ENCODE assay signal across 15 cellular contexts in the genomic region with DNA sequence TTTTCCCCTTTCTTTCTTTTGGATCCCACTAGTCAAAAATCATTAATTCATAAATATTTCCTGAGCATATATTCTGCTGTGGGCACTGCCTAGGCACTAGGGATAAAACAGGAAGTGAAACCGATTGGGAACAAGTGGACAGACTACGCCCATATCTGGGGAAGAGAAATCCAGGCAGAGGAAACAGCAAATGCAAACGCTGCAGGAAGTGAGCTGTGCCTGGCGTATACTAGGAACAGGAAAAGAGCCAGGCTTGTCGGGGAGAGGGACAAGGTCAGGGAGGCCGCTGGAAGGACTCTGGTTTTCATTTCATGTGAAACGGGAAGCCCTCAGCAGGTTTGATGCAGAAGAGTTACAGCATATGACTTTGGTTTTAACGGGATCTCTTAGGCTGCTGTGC.
DNase-seq lines count a peak whose midpoint lies in the region; ATAC-seq, FAIRE-seq and TF ChIP-seq lines count a peak whose summit lies in the region.
"Had no signal": no experiment of that assay in that cellular context is flagged by ENCODE, and none has a peak within 500 bp of the region (broad histone marks: within the 10 kb centered on the region; RNA-seq: fewer than 3 reads in every experiment).

No MANE protein-coding gene starts in this region.

- DNase-seq in SK-N-SH (peak; percentile 13), endothelial cell of umbilical vein (ENCODE audit: low read depth, low spot score) (no peak), mesothelial cell of epicardium (ENCODE audit: low spot score in 2 of 2, unreplicated experiment in 2 of 2) (no peak), inferior parietal cortex (ENCODE audit: extremely low spot score) (no peak), NCI-H1048 (lab: John Stamatoyannopoulos, UW) (no peak), AG08396 (ENCODE audit: low spot score) (no peak)
- no peak for DNase-seq in stimulated activated naive CD4-positive, alpha-beta T cell treated with Interleukin-2 at 50 U/mL for 16 hours (lab: John Stamatoyannopoulos, UW)
- DNase-seq: activated CD4-positive, alpha-beta T cell treated with anti-CD3 and anti-CD28 coated beads, Interleukin-2, amount 50 U/mL, for 4 hours; naive B cell; NCI-H187; SW 1271 had no signal

- H3K4me1 ChIP-seq in SK-N-SH (ENCODE audit: control insufficient read depth in 1 of 2, insufficient read depth in 2 of 2, low read depth in 1 of 2, low read length in 1 of 2) (peaks cover 0 to 13% of the 10 kb centered on the region in 2 experiments; a peak in 2 of 4 replicates), endothelial cell of umbilical vein (ENCODE audit: control insufficient read depth, extremely low read depth, insufficient read depth, low read length) (no peaks in the 10 kb centered on the region)
- H3K4me1 ChIP-seq: A549 had no signal

- H4K20me1 ChIP-seq in SK-N-SH (ENCODE audit: insufficient read depth) (no peaks in the 10 kb centered on the region), endothelial cell of umbilical vein (replicated peaks; ENCODE audit: control insufficient read depth, extremely low read depth, insufficient read depth, low read length) (no peaks in the 10 kb centered on the region)

- H3K4me2 ChIP-seq in SK-N-SH (no peak overlapping the region), endothelial cell of umbilical vein (ENCODE audit: insufficient read depth, low read length) (no peak overlapping the region)
- H3K4me2 ChIP-seq: A549 had no signal

- peaks cover 48% of the 10 kb centered on the region for H3K4me1 Mint-ChIP-seq in mesothelial cell of epicardium
- H3K4me1 Mint-ChIP-seq: naive B cell had no signal

- CTCF ChIA-PET in SK-N-SH (lab: Yijun Ruan, JAX) (no interaction called here), endothelial cell of umbilical vein (lab: Charles Lee) (interaction anchor here (0.8 kb wide), 1 partner anchor 308 kb away, joined by 3 read pairs; no protein-coding TSS in a partner anchor)

- no peak overlapping the region for H3K4me3 Mint-ChIP-seq in mesothelial cell of epicardium
- H3K4me3 Mint-ChIP-seq: naive B cell had no signal

- no peaks in the 10 kb centered on the region for H3K27me3 ChIP-seq in SK-N-SH (ENCODE audit: insufficient read depth)
- H3K27me3 ChIP-seq in endothelial cell of umbilical vein (ENCODE audit: control insufficient read depth in 2 of 2, insufficient read depth in 2 of 2, low read length in 2 of 2), result no peaks in the 10 kb centered on the region

- dilution Hi-C loops in endothelial cell of umbilical vein (cut with MboI; ENCODE audit: extremely low pct_ligation_motif_present, low sequenced_read_pairs), result no loop called here

- TF ChIP-seq EP300 in SK-N-SH (IDR thresholded peaks at IDR 0.05; ENCODE audit: borderline replicate concordance in 1 of 2, low read depth in 1 of 2, low read length in 1 of 2), result no peak

- no TSS peak for BruUV-seq in endothelial cell of umbilical vein (replicated peaks; lab: Mats Ljungman, UMichigan)

- TF ChIP-seq CTCF in SK-N-SH (IDR thresholded peaks at IDR 0.05), result no peak
- TF ChIP-seq CTCF in endothelial cell of umbilical vein (IDR thresholded peaks at IDR 0.05; ENCODE audit: extremely low read depth in 1 of 2, insufficient read depth in 1 of 2, low read depth in 1 of 2, low read length in 2 of 2), result no peak
- TF ChIP-seq CTCF in mesothelial cell of epicardium (IDR thresholded peaks at IDR 0.05; ENCODE audit: unreplicated experiment), result no peak

- no peak overlapping the region for H3K27ac ChIP-seq in SK-N-SH (ENCODE audit: low read depth in 2 of 2, low read length in 1 of 2)
- no peak overlapping the region for H3K27ac ChIP-seq in endothelial cell of umbilical vein (ENCODE audit: insufficient read depth, low read depth, low read length)
- H3K27ac ChIP-seq: A549 had no signal

- intact Hi-C loops in endothelial cell of umbilical vein (cut with micrococcal nuclease), result no loop called here

- H3K27me3 Mint-ChIP-seq in mesothelial cell of epicardium (ENCODE audit: low read depth), result no peaks in the 10 kb centered on the region

- ATAC-seq in SK-N-SH treated with all-trans-retinoic acid at 6 μM for 48 hours, result no peak
- ATAC-seq: A549, HCT116 had no signal

- TF ChIP-seq RAD21 in SK-N-SH (IDR thresholded peaks at IDR 0.05; ENCODE audit: low read length), result no peak

- H3F3A ChIP-seq in SK-N-SH (replicated peaks; ENCODE audit: insufficient read depth), result no peaks in the 10 kb centered on the region

- no peak for FAIRE-seq in endothelial cell of umbilical vein (lab: Jason Lieb, UNC)
- FAIRE-seq: A549 had no signal

- H3K36me3 ChIP-seq in SK-N-SH (replicated peaks in 1 of 2; ENCODE audit: control insufficient read depth in 1 of 2, insufficient read depth in 2 of 2, low read length in 1 of 2), result no peaks in the 10 kb centered on the region
- H3K36me3 ChIP-seq in endothelial cell of umbilical vein (ENCODE audit: control insufficient read depth in 2 of 2, extremely low read depth in 1 of 2, insufficient read depth in 2 of 2, low read length in 2 of 2), result no peaks in the 10 kb centered on the region

- H3K9me3 ChIP-seq in SK-N-SH (no peaks in the 10 kb centered on the region), endothelial cell of umbilical vein (replicated peaks; ENCODE audit: control insufficient read depth, insufficient read depth, low read length) (no peaks in the 10 kb centered on the region)
- H3K9me3 ChIP-seq: A549 had no signal

- no peaks in the 10 kb centered on the region for H3K79me2 ChIP-seq in SK-N-SH (ENCODE audit: insufficient read depth)
- no peaks in the 10 kb centered on the region for H3K79me2 ChIP-seq in endothelial cell of umbilical vein (ENCODE audit: control insufficient read depth, insufficient read depth, low read length)

- H3K4me3 ChIP-seq in SK-N-SH (ENCODE audit: low read depth in 2 of 2, low read length in 1 of 2), result no peak overlapping the region
- H3K4me3 ChIP-seq in endothelial cell of umbilical vein (replicated peaks in 1 of 3; ENCODE audit: insufficient read depth in 1 of 3, low read depth in 1 of 3, low read length in 3 of 3), result no peak overlapping the region
- H3K4me3 ChIP-seq: A549, skin epidermis had no signal

- H3K36me3 Mint-ChIP-seq in mesothelial cell of epicardium, result peaks cover 11% of the 10 kb centered on the region
- H3K36me3 Mint-ChIP-seq: naive B cell had no signal

- H3K9me2 ChIP-seq in SK-N-SH, result no peaks in the 10 kb centered on the region

- peaks cover 11% of the 10 kb centered on the region for H3K9me3 Mint-ChIP-seq in mesothelial cell of epicardium

- H2AFZ ChIP-seq in SK-N-SH (ENCODE audit: low read depth), result no peak overlapping the region
- peak overlapping the region; percentile 57 for H2AFZ ChIP-seq in endothelial cell of umbilical vein (ENCODE audit: low read depth, low read length)

- no peak for TF ChIP-seq POLR2A in endothelial cell of umbilical vein (IDR thresholded peaks at IDR 0.05; ENCODE audit: low read depth, low read length)

- no peak overlapping the region for H3K9ac ChIP-seq in SK-N-SH
- H3K9ac ChIP-seq in endothelial cell of umbilical vein (replicated peaks; ENCODE audit: extremely low read depth, insufficient read depth, low read length), result no peak overlapping the region

- POLR2A ChIA-PET in SK-N-SH (lab: Yijun Ruan, JAX), result no interaction called here
- POLR2A ChIA-PET in endothelial cell of umbilical vein (lab: Charles Lee), result no interaction called here

- WGBS in SK-N-SH (ENCODE audit: low lambda C conversion rate), result 40% methylated on average over 8 of the region's 8 CpGs

- H3K27ac Mint-ChIP-seq in mesothelial cell of epicardium, result peak overlapping the region; percentile 49
- H3K27ac Mint-ChIP-seq: naive B cell had no signal

- H3K9me1 ChIP-seq in endothelial cell of umbilical vein (replicated peaks; ENCODE audit: control insufficient read depth, extremely low read depth, insufficient read depth, low read length), result no peaks in the 10 kb centered on the region

TF ChIP-seq in SK-N-SH treated with all-trans-retinoic acid at 6 μM for 48 hours, 23 proteins besides CTCF, POLR2A, EP300 and RAD21 (continues in another document):
- no peak for TF ChIP-seq ZFP3 (CRISPR knock-in tag; IDR thresholded peaks at IDR 0.05)
- TF ChIP-seq TCF4 (CRISPR knock-in tag; IDR thresholded peaks at IDR 0.05; ENCODE audit: borderline replicate concordance), result no peak
- TF ChIP-seq ARNTL (CRISPR knock-in tag; IDR thresholded peaks at IDR 0.05; ENCODE audit: borderline replicate concordance, low read depth), result no peak
- no peak for TF ChIP-seq PPARA (CRISPR knock-in tag; IDR thresholded peaks at IDR 0.05; ENCODE audit: borderline replicate concordance)
- no peak for TF ChIP-seq GLIS3 (CRISPR knock-in tag; IDR thresholded peaks at IDR 0.05)
- no peak for TF ChIP-seq TOX (CRISPR knock-in tag; IDR thresholded peaks at IDR 0.05; ENCODE audit: borderline replicate concordance)
- TF ChIP-seq ISL1 (CRISPR knock-in tag; IDR thresholded peaks at IDR 0.05), result no peak
- no peak for TF ChIP-seq ESRRG (CRISPR knock-in tag; IDR thresholded peaks at IDR 0.05)
- TF ChIP-seq RARB (CRISPR knock-in tag; IDR thresholded peaks at IDR 0.05), result no peak
- no peak for TF ChIP-seq ZC3H10 (CRISPR knock-in tag; IDR thresholded peaks at IDR 0.05)
- TF ChIP-seq OSR1 (CRISPR knock-in tag; IDR thresholded peaks at IDR 0.05), result no peak

TF ChIP-seq in endothelial cell of umbilical vein, 7 proteins besides CTCF, POLR2A, EP300 and RAD21:
- TF ChIP-seq EZH2 (IDR thresholded peaks at IDR 0.05; ENCODE audit: borderline replicate concordance, low read depth, low read length, severe bottlenecking), result no peak
- TF ChIP-seq JUN (IDR thresholded peaks at IDR 0.05; ENCODE audit: borderline replicate concordance, insufficient read depth, insufficient read length, low read depth), result no peak
- no peak for TF ChIP-seq GATA2 (IDR thresholded peaks at IDR 0.05; ENCODE audit: insufficient read depth, insufficient read length, low read depth, low read length)
- no peak for TF ChIP-seq POLR2AphosphoS5 (IDR thresholded peaks at IDR 0.05; ENCODE audit: insufficient read depth, low read depth, low read length)
- TF ChIP-seq, protein P1, sequence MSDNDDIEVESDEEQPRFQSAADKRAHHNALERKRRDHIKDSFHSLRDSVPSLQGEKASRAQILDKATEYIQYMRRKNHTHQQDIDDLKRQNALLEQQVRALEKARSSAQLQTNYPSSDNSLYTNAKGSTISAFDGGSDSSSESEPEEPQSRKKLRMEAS (IDR thresholded peaks at IDR 0.05; ENCODE audit: insufficient read depth, insufficient read length), result no peak
- no peak for TF ChIP-seq FOS (IDR thresholded peaks at IDR 0.05; ENCODE audit: borderline replicate concordance, insufficient read depth, low read length)
- no peak for TF ChIP-seq MYC (IDR thresholded peaks at IDR 0.05; ENCODE audit: low read depth, low read length)
